In the genomic region with DNA sequence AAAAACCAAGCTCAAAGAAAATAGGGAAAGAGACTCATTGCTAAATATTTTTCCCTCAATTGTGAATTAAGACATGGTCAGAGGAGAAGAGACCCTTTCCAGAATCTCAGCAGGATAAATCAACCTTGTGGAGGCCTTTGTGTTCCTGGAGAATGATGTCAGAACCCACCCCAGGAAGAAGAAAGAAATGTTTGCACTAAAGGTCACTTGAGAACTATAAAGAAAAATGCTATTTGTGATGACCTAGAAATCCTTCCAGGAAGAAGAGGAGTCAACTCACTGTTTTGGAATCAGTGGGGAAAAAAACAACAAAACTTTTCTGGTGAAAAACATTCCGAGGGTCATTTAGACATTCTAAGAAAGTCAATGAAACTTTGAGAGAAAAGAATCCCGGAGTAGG, we compare ENCODE assay signal across 23 cellular contexts.
DNase-seq lines count a peak whose midpoint lies in the region; TF ChIP-seq lines count a peak whose summit lies in the region.
"Had no signal": no experiment of that assay in that cellular context is flagged by ENCODE, and none has a peak within 500 bp of the region (broad histone marks: within the 10 kb centered on the region; RNA-seq: fewer than 3 reads in every experiment).

No MANE protein-coding gene starts in this region.

- H3K27ac ChIP-seq in cardiac muscle cell, result peak overlapping the region; percentile 57
- H3K27ac ChIP-seq in right atrium auricular region, result no peak overlapping the region
- peak overlapping the region in 49 of 59 donors; percentile 2 to 84 (median 66) for H3K27ac ChIP-seq in dorsolateral prefrontal cortex
- H3K27ac ChIP-seq in Karpas-422 (ENCODE audit: low read length), result no peak overlapping the region
- H3K27ac ChIP-seq: transverse colon had no signal

- DNase-seq in cardiac muscle cell (ENCODE audit: low read depth in 1 of 2, low spot score in 1 of 2) (no peak), right atrium auricular region (ENCODE audit: low spot score) (no peak), dorsolateral prefrontal cortex (no peak), KG1 (lab: John Stamatoyannopoulos, UW) (no peak), medulla oblongata (ENCODE audit: extremely low spot score) (no peak), Karpas-422 (no peak)
- no peak for DNase-seq in activated naive CD8-positive, alpha-beta T cell treated with anti-CD3 and anti-CD28 coated beads for 36 hours
- DNase-seq: 8988T; activated CD4-positive, alpha-beta T cell treated with anti-CD3 and anti-CD28 coated beads, Interleukin-2, amount 10 ng/mL, durations not matched to agents 7 days and 5 days; activated effector memory CD4-positive, alpha-beta T cell treated with anti-CD3 and anti-CD28 coated beads, Interleukin-2, amount 50 U/mL, for 16 hours; Caco-2; NCI-H1436; NCI-H82; occipital lobe; right cardiac atrium; Right ventricle myocardium superior; stimulated activated naive CD4-positive, alpha-beta T cell treated with Interleukin-2 at 50 U/mL for 16 hours; T-cell; transverse colon had no signal

- peaks cover 60% of the 10 kb centered on the region for H3K4me1 Mint-ChIP-seq in nephron
- peaks cover 4% of the 10 kb centered on the region for H3K4me1 Mint-ChIP-seq in activated naive CD8-positive, alpha-beta T cell treated with anti-CD3 and anti-CD28 coated beads for 36 hours
- H3K4me1 Mint-ChIP-seq: B cell, T-cell had no signal

- H3K27ac Mint-ChIP-seq in nephron, result peak overlapping the region; percentile 73 to 91 (median 88)
- no peak overlapping the region for H3K27ac Mint-ChIP-seq in activated naive CD8-positive, alpha-beta T cell treated with anti-CD3 and anti-CD28 coated beads for 36 hours
- H3K27ac Mint-ChIP-seq: activated CD4-positive, alpha-beta T cell treated with anti-CD3 and anti-CD28 coated beads, Interleukin-2, amount 10 ng/mL, durations not matched to agents 7 days and 5 days; B cell; dendritic cell treated with granulocyte-macrophage colony-stimulating factor and Interleukin-4, amounts not matched to agents 40 ng/mL and 50 ng/mL, for 4 days; GM23338; T-cell had no signal

- no peaks in the 10 kb centered on the region for H3K27me3 Mint-ChIP-seq in nephron (ENCODE audit: low read depth)
- peaks cover 10% of the 10 kb centered on the region for H3K27me3 Mint-ChIP-seq in activated naive CD8-positive, alpha-beta T cell treated with anti-CD3 and anti-CD28 coated beads for 36 hours
- H3K27me3 Mint-ChIP-seq: B cell; dendritic cell treated with granulocyte-macrophage colony-stimulating factor and Interleukin-4, amounts not matched to agents 40 ng/mL and 50 ng/mL, for 4 days had no signal

- H3K36me3 Mint-ChIP-seq in nephron (ENCODE audit: low read depth), result no peaks in the 10 kb centered on the region
- H3K36me3 Mint-ChIP-seq in activated naive CD8-positive, alpha-beta T cell treated with anti-CD3 and anti-CD28 coated beads for 36 hours, result no peaks in the 10 kb centered on the region
- H3K36me3 Mint-ChIP-seq: T-cell had no signal

- no peak overlapping the region for H3K4me3 ChIP-seq in cardiac muscle cell
- no peak overlapping the region for H3K4me3 ChIP-seq in right atrium auricular region
- no peak overlapping the region for H3K4me3 ChIP-seq in dorsolateral prefrontal cortex
- no peak overlapping the region for H3K4me3 ChIP-seq in Karpas-422 (ENCODE audit: low read length)
- H3K4me3 ChIP-seq: GM23338, transverse colon had no signal

- H3K36me3 ChIP-seq in cardiac muscle cell (no peaks in the 10 kb centered on the region), right atrium auricular region (no peaks in the 10 kb centered on the region), Karpas-422 (ENCODE audit: insufficient read depth, low read length) (no peaks in the 10 kb centered on the region)
- H3K36me3 ChIP-seq: transverse colon had no signal

- H3K9me2 ChIP-seq in Karpas-422 (replicated peaks; ENCODE audit: insufficient read depth, low read length), result no peaks in the 10 kb centered on the region

- no peak overlapping the region for H2AFZ ChIP-seq in Karpas-422 (ENCODE audit: low read length)

- no peak overlapping the region for H3K9ac ChIP-seq in Karpas-422 (ENCODE audit: low read length)

- H3K79me2 ChIP-seq in Karpas-422 (ENCODE audit: low read length), result no peaks in the 10 kb centered on the region

- no peak overlapping the region for H3K4me2 ChIP-seq in Karpas-422 (ENCODE audit: low read depth, low read length, poor library complexity, severe bottlenecking)
- H3K4me2 ChIP-seq: GM23338 had no signal

- H3K9me3 ChIP-seq in cardiac muscle cell (ENCODE audit: low read depth), result no peaks in the 10 kb centered on the region
- H3K9me3 ChIP-seq in right atrium auricular region, result no peaks in the 10 kb centered on the region
- no peaks in the 10 kb centered on the region for H3K9me3 ChIP-seq in Karpas-422 (ENCODE audit: low read length)
- H3K9me3 ChIP-seq: Caco-2, transverse colon had no signal

- H3K27me3 ChIP-seq in cardiac muscle cell (no peaks in the 10 kb centered on the region), right atrium auricular region (no peaks in the 10 kb centered on the region), dorsolateral prefrontal cortex (no peaks in the 10 kb centered on the region), Karpas-422 (ENCODE audit: low read length) (no peaks in the 10 kb centered on the region)
- H3K27me3 ChIP-seq: transverse colon had no signal

- intact Hi-C loops in dorsolateral prefrontal cortex (cut with DNase I), result no loop called here

- TF ChIP-seq CTCF in cardiac muscle cell (IDR thresholded peaks at IDR 0.05; ENCODE audit: low read depth, low read length), result no peak
- TF ChIP-seq CTCF in right atrium auricular region (IDR thresholded peaks at IDR 0.05), result no peak
- no peak for TF ChIP-seq CTCF in dorsolateral prefrontal cortex (IDR thresholded peaks at IDR 0.05 in 54 of 56, conservative IDR thresholded peaks at IDR 0.05 in 2 of 56; ENCODE audit: low read depth in 1 of 56, partially characterized antibody in 56 of 56)
- no peak for TF ChIP-seq CTCF in nephron (IDR thresholded peaks at IDR 0.05; ENCODE audit: unreplicated experiment in 3 of 3)

- H4K20me1 ChIP-seq in Karpas-422 (ENCODE audit: insufficient read depth, low read depth, low read length), result no peaks in the 10 kb centered on the region

- no peaks in the 10 kb centered on the region for H3K9me3 Mint-ChIP-seq in nephron
- H3K9me3 Mint-ChIP-seq in activated naive CD8-positive, alpha-beta T cell treated with anti-CD3 and anti-CD28 coated beads for 36 hours, result no peaks in the 10 kb centered on the region
- H3K9me3 Mint-ChIP-seq: activated CD4-positive, alpha-beta T cell treated with anti-CD3 and anti-CD28 coated beads, Interleukin-2, amount 10 ng/mL, durations not matched to agents 7 days and 5 days; dendritic cell treated with granulocyte-macrophage colony-stimulating factor and Interleukin-4, amounts not matched to agents 40 ng/mL and 50 ng/mL, for 4 days; GM23338; T-cell had no signal

- H3K4me1 ChIP-seq in cardiac muscle cell (ENCODE audit: low read depth), result peaks cover 14% of the 10 kb centered on the region
- peaks cover 0 to 28% of the 10 kb centered on the region in 2 donors for H3K4me1 ChIP-seq in right atrium auricular region
- H3K4me1 ChIP-seq in Karpas-422 (ENCODE audit: low read length), result no peaks in the 10 kb centered on the region
- H3K4me1 ChIP-seq: Caco-2, transverse colon had no signal

- H3K4me3 Mint-ChIP-seq in nephron, result peak overlapping the region in 1 of 3 experiments; percentile 7
- H3K4me3 Mint-ChIP-seq in activated naive CD8-positive, alpha-beta T cell treated with anti-CD3 and anti-CD28 coated beads for 36 hours, result no peak overlapping the region
- H3K4me3 Mint-ChIP-seq: activated CD4-positive, alpha-beta T cell treated with anti-CD3 and anti-CD28 coated beads, Interleukin-2, amount 10 ng/mL, durations not matched to agents 7 days and 5 days; B cell; dendritic cell treated with granulocyte-macrophage colony-stimulating factor and Interleukin-4, amounts not matched to agents 40 ng/mL and 50 ng/mL, for 4 days; GM23338; T-cell had no signal

Comparison
In these comparisons a context has a peak if more than half of its experiments do, and no peak if none do; other contexts are left out.
1. H3K27ac ChIP-seq: peak in cardiac muscle cell (single experiment) and dorsolateral prefrontal cortex (49 of 59); none in right atrium auricular region (0 of 2) and Karpas-422 (single experiment).